ENCODE assay signal across 21 cellular contexts in the genomic region with DNA sequence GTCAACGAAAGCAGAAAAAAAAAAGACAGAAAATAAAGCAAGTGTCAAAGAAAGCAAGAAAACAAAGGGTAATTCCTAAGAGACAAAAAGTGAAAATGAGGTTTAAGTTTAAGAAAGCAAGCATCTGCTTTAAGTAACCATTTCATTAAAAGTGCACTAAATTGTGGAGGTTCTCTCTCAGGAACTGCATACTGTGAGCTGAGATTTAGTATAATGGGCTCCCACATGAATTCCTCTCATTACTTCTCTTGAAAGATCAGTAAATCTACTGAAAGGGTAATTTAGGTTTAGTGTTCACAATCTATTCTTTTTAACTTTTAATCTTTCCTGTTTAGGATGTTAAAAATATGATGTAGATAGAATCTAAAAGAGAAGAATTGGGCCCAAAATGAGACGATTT.
DNase-seq lines count a peak whose midpoint lies in the region; ATAC-seq and TF ChIP-seq lines count a peak whose summit lies in the region.
"Had no signal": no experiment of that assay in that cellular context is flagged by ENCODE, and none has a peak within 500 bp of the region (broad histone marks: within the 10 kb centered on the region; RNA-seq: fewer than 3 reads in every experiment).

No MANE protein-coding gene starts in this region.

- H3K27me3 Mint-ChIP-seq in neural progenitor cell (ENCODE audit: insufficient read depth, low read depth): no peaks in the 10 kb centered on the region
- H3K27me3 Mint-ChIP-seq in activated T-cell treated with anti-CD3 and anti-CD28 coated beads, Interleukin-2, amount 50 U/mL, for 24 hours: no peaks in the 10 kb centered on the region
- H3K27me3 Mint-ChIP-seq: B cell, IgD-negative memory B cell had no signal

- intact Hi-C loops in A673 (cut with micrococcal nuclease; ENCODE audit: unreplicated experiment): loop anchor here (5.0 to 10.0 kb wide), 2 partner anchors 124 to 713 kb away; no protein-coding TSS in a partner anchor

- H3K27ac Mint-ChIP-seq in neural progenitor cell: no peak overlapping the region
- H3K27ac Mint-ChIP-seq in activated T-cell treated with anti-CD3 and anti-CD28 coated beads, Interleukin-2, amount 50 U/mL, for 24 hours: no peak overlapping the region
- H3K27ac Mint-ChIP-seq: B cell; CD8-positive, alpha-beta T cell; HFFc6; IgD-negative memory B cell had no signal

- H4K20me1 ChIP-seq in neural progenitor cell (ENCODE audit: low read depth): no peaks in the 10 kb centered on the region
- H4K20me1 ChIP-seq: BLaER1 treated with 17β-estradiol and CSF1 and Interleukin-3, amounts not matched to agents 10 nM and 100 nM had no signal

- H3K9me3 ChIP-seq in A673 (ENCODE audit: low read depth, low read length, poor library complexity, severe bottlenecking) (no peaks in the 10 kb centered on the region), SK-N-MC (ENCODE audit: low read depth, low read length) (no peaks in the 10 kb centered on the region), neural progenitor cell (ENCODE audit: low read depth) (no peaks in the 10 kb centered on the region), MG63 (no peaks in the 10 kb centered on the region)
- H3K9me3 ChIP-seq: BLaER1 treated with 17β-estradiol and CSF1 and Interleukin-3, amounts not matched to agents 10 nM and 100 nM had no signal

- no peak for TF ChIP-seq CTCF in A673 (conservative IDR thresholded peaks at IDR 0.05; ENCODE audit: low read depth, low read length)
- TF ChIP-seq CTCF in neural progenitor cell (IDR thresholded peaks at IDR 0.05): no peak
- no peak for TF ChIP-seq CTCF in GM10266 (IDR thresholded peaks at IDR 0.05; ENCODE audit: control insufficient read depth, insufficient read depth, low read depth, missing control alignments)

- H3K4me3 ChIP-seq in A673 (ENCODE audit: low read depth, low read length, poor library complexity, severe bottlenecking) (peak overlapping the region; percentile 30), SK-N-MC (peak overlapping the region; percentile 25; the same call in 1 of the 2 replicates), neural progenitor cell (peak overlapping the region; percentile 13), MG63 (no peak overlapping the region)
- H3K4me3 ChIP-seq: BLaER1 treated with 17β-estradiol and CSF1 and Interleukin-3, amounts not matched to agents 10 nM and 100 nM; GM12878 had no signal

- CTCF ChIA-PET in A673 (lab: Charles Lee): no interaction called here

- no peaks in the 10 kb centered on the region for H3K79me2 ChIP-seq in neural progenitor cell (ENCODE audit: low read depth)

- no peaks in the 10 kb centered on the region for H3K9me3 Mint-ChIP-seq in neural progenitor cell
- peaks cover 14% of the 10 kb centered on the region for H3K9me3 Mint-ChIP-seq in activated T-cell treated with anti-CD3 and anti-CD28 coated beads, Interleukin-2, amount 50 U/mL, for 24 hours

- H3K4me2 ChIP-seq in neural progenitor cell: peak overlapping the region; percentile 62
- H3K4me2 ChIP-seq: BLaER1 treated with 17β-estradiol and CSF1 and Interleukin-3, amounts not matched to agents 10 nM and 100 nM had no signal

- POLR2A ChIA-PET in A673 (lab: Charles Lee; ENCODE audit: low non-redundant PET): no interaction called here

- H3F3A ChIP-seq in neural progenitor cell (ENCODE audit: low read depth): peaks cover 18% of the 10 kb centered on the region

- H3K9ac ChIP-seq in SK-N-MC (ENCODE audit: insufficient read length): no peak overlapping the region
- no peak overlapping the region for H3K9ac ChIP-seq in neural progenitor cell
- H3K9ac ChIP-seq: BLaER1 treated with 17β-estradiol and CSF1 and Interleukin-3, amounts not matched to agents 10 nM and 100 nM had no signal

- H3K4me3 Mint-ChIP-seq in neural progenitor cell: no peak overlapping the region
- no peak overlapping the region for H3K4me3 Mint-ChIP-seq in activated T-cell treated with anti-CD3 and anti-CD28 coated beads, Interleukin-2, amount 50 U/mL, for 24 hours
- H3K4me3 Mint-ChIP-seq: B cell; CD8-positive, alpha-beta T cell; HFFc6; IgD-negative memory B cell had no signal

- no peak for ATAC-seq in GM18861 (IDR thresholded peaks at IDR 0.05; ENCODE audit: unreplicated experiment)
- ATAC-seq: CD8-positive, alpha-beta T cell; GM12878; HCT116 had no signal

- H3K27me3 ChIP-seq in A673 (replicated peaks; ENCODE audit: insufficient read depth, low read depth, low read length, poor library complexity): no peaks in the 10 kb centered on the region
- no peaks in the 10 kb centered on the region for H3K27me3 ChIP-seq in neural progenitor cell
- H3K27me3 ChIP-seq in MG63: no peaks in the 10 kb centered on the region
- H3K27me3 ChIP-seq: BLaER1 treated with 17β-estradiol and CSF1 and Interleukin-3, amounts not matched to agents 10 nM and 100 nM had no signal

- H3K27ac ChIP-seq in A673 (ENCODE audit: low read depth, low read length, poor library complexity, severe bottlenecking) (peak overlapping the region; percentile 73), SK-N-MC (peak overlapping the region; percentile 60; the same call in 1 of the 2 replicates), neural progenitor cell (peak overlapping the region; percentile 92)
- H3K27ac ChIP-seq: BLaER1 treated with 17β-estradiol and CSF1 and Interleukin-3, amounts not matched to agents 10 nM and 100 nM had no signal

- H3K36me3 ChIP-seq in A673 (ENCODE audit: insufficient read depth, low read length, poor library complexity, severe bottlenecking) (no peaks in the 10 kb centered on the region), SK-N-MC (ENCODE audit: insufficient read depth, low read length) (no peaks in the 10 kb centered on the region), neural progenitor cell (no peaks in the 10 kb centered on the region), MG63 (no peaks in the 10 kb centered on the region)
- H3K36me3 ChIP-seq: BLaER1 treated with 17β-estradiol and CSF1 and Interleukin-3, amounts not matched to agents 10 nM and 100 nM had no signal

- no peaks in the 10 kb centered on the region for H3K36me3 Mint-ChIP-seq in neural progenitor cell
- no peaks in the 10 kb centered on the region for H3K36me3 Mint-ChIP-seq in activated T-cell treated with anti-CD3 and anti-CD28 coated beads, Interleukin-2, amount 50 U/mL, for 24 hours (ENCODE audit: low read depth)
- H3K36me3 Mint-ChIP-seq: CD8-positive, alpha-beta T cell had no signal

- H3K4me1 Mint-ChIP-seq in neural progenitor cell: peaks cover 16% of the 10 kb centered on the region
- H3K4me1 Mint-ChIP-seq in activated T-cell treated with anti-CD3 and anti-CD28 coated beads, Interleukin-2, amount 50 U/mL, for 24 hours (ENCODE audit: low read depth): no peaks in the 10 kb centered on the region
- H3K4me1 Mint-ChIP-seq: B cell, IgD-negative memory B cell had no signal

- H2AFZ ChIP-seq in neural progenitor cell (replicated peaks): peak overlapping the region; percentile 56

- no TSS peak for BruUV-seq in A673 (replicated peaks; lab: Mats Ljungman, UMichigan)

- H3K4me1 ChIP-seq in A673 (ENCODE audit: insufficient read depth, low read length, poor library complexity, severe bottlenecking) (peaks cover 41% of the 10 kb centered on the region), neural progenitor cell (peaks cover 25% of the 10 kb centered on the region)
- H3K4me1 ChIP-seq: BLaER1 treated with 17β-estradiol and CSF1 and Interleukin-3, amounts not matched to agents 10 nM and 100 nM had no signal

- peak; percentile 90 for DNase-seq in A673 (ENCODE audit: low spot score)
- no peak for DNase-seq in SK-N-MC (ENCODE audit: low read depth, low spot score)
- DNase-seq in left kidney (ENCODE audit: low read depth, low spot score): peak; percentile 11
- no peak for DNase-seq in neural progenitor cell (ENCODE audit: low spot score)
- no peak for DNase-seq in GM10266 (ENCODE audit: extremely low spot score)
- no peak for DNase-seq in activated T-cell treated with anti-CD3 and anti-CD28 coated beads, Interleukin-2, amount 50 U/mL, for 24 hours
- DNase-seq in MG63: no peak
- DNase-seq: 8988T; Calu3; CD8-positive, alpha-beta T cell; DMS79 treated with DMSO at 0.1 percent for 48 hours; GF-D8; GOT3; H7; HFFc6 had no signal

Comparison
In these comparisons a context has a peak if more than half of its experiments do, and no peak if none do; other contexts are left out.
1. DNase-seq: peak in A673 (single experiment) and left kidney (single experiment); none in SK-N-MC (single experiment), neural progenitor cell (single experiment), GM10266 (single experiment), activated T-cell treated with anti-CD3 and anti-CD28 coated beads, Interleukin-2, amount 50 U/mL, for 24 hours (single experiment) and MG63 (single experiment).
2. Peak in every context shown above with its lines, with median percentiles within 50 percentile points of each other: H3K27ac ChIP-seq.